Comparison of ENCODE assay signal across 1 cellular context in the genomic region with DNA sequence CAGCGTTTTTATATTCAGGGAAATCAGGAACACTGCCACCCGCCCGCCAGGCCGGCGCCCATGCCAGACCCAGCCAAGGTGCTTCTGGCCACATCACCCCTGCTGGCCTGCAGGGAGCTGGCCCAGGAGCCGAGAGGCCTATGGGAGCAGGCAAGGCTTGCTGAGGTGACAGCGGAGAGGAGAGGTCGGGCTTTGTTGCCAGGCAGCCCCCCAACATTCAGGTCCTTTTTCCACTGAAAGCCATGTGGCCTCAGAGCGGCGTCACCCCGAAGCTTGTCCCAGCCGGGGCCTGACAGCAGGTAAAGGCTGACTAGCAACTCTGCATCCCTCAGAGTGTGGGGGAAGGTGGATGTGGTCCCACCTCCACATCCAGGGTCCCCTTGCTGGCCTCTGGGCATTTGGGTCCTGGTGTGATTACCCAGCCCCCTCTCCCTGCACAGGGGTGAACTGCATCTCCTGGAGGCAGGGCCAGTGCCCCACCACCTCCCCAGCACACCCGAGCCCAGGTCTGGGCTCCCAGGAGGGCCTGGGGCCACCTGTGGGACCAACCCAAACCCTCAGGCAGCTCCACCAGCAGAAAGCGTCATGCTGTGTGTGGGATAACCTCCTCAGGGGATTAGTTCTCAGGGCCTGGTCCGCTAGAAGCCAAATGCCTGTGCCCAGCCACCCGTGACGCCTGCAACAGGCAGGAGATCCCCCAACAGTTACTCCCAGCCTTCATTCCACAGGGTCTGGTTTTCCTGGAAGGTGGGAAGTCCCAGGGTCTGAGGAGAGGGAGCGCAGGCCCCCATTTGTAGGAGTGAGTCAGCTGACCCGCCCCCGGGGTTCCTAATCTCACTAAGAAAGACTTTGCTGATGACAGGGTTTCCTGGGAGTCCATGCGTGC.
TF ChIP-seq lines count a peak whose summit lies in the region.

TSS of gene PDE6B (plus strand) at position 869 of the 886 bp plus-strand sequence. CDS start 54 bp downstream, outside the sequence.

TF ChIP-seq in GM12878, 131 proteins besides CTCF, POLR2A, EP300 and RAD21:
- TF ChIP-seq SUZ12 (IDR thresholded peaks at IDR 0.05; ENCODE audit: unreplicated experiment) (no peak), SP1 (IDR thresholded peaks at IDR 0.05; ENCODE audit: low read depth, low read length) (no peak), CHD2 (IDR thresholded peaks at IDR 0.05; ENCODE audit: borderline replicate concordance, low read depth, low read length) (no peak), PAX5 (IDR thresholded peaks at IDR 0.05; ENCODE audit: borderline replicate concordance, low read depth, low read length) (peak; percentile 88), IKZF1 (conservative IDR thresholded peaks at IDR 0.05) (0 out of 2 replicates have a peak, but pooled peaks have one; percentile 17)
- TF ChIP-seq, protein P1, sequence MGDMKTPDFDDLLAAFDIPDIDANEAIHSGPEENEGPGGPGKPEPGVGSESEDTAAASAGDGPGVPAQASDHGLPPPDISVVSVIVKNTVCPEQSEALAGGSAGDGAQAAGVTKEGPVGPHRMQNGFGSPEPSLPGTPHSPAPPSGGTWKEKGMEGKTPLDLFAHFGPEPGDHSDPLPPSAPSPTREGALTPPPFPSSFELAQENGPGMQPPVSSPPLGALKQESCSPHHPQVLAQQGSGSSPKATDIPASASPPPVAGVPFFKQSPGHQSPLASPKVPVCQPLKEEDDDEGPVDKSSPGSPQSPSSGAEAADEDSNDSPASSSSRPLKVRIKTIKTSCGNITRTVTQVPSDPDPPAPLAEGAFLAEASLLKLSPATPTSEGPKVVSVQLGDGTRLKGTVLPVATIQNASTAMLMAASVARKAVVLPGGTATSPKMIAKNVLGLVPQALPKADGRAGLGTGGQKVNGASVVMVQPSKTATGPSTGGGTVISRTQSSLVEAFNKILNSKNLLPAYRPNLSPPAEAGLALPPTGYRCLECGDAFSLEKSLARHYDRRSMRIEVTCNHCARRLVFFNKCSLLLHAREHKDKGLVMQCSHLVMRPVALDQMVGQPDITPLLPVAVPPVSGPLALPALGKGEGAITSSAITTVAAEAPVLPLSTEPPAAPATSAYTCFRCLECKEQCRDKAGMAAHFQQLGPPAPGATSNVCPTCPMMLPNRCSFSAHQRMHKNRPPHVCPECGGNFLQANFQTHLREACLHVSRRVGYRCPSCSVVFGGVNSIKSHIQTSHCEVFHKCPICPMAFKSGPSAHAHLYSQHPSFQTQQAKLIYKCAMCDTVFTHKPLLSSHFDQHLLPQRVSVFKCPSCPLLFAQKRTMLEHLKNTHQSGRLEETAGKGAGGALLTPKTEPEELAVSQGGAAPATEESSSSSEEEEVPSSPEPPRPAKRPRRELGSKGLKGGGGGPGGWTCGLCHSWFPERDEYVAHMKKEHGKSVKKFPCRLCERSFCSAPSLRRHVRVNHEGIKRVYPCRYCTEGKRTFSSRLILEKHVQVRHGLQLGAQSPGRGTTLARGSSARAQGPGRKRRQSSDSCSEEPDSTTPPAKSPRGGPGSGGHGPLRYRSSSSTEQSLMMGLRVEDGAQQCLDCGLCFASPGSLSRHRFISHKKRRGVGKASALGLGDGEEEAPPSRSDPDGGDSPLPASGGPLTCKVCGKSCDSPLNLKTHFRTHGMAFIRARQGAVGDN (IDR thresholded peaks at IDR 0.05) = no peak
- TF ChIP-seq, protein P2, sequence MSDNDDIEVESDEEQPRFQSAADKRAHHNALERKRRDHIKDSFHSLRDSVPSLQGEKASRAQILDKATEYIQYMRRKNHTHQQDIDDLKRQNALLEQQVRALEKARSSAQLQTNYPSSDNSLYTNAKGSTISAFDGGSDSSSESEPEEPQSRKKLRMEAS (IDR thresholded peaks at IDR 0.05; ENCODE audit: low read depth, low read length) = no peak
